ENCODE assay signal across 8 cellular contexts in the genomic region with DNA sequence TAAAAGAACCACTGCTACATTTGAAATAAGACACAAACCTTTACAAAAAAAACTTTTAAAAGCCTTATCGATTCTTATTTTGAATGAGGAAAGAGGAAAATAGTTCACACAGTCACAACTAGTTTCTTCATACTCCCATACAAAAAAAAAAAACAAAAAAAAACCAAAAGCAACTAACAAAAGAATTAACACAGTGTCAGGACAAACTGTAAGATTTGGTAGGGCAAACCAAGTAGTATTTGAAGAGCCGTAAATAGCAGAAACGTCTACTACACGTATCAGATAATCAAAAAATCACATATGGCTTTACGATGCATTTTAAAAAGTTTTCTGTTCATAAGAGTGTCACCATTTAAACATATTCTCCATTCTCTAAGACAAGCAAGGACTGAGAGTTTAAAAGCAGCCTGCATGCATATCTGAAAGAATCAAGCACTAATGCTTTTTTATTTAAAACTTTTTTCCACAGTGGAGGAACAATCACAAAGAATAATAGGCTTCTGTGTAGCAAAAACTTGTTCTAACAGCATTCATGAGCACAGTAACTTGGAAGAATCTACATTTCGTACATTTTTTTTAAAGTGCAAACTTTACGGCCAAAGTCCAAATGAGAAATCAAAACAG. TPM values are rescaled to one million over a fixed set of nuclear protein-coding genes. Genes with fewer than 3 reads are reported as not detected.
A peak's percentile ranks its signal among the peaks of the same experiment; 100 is the strongest.
DNase-seq lines count a peak whose midpoint lies in the region; ATAC-seq and TF ChIP-seq lines count a peak whose summit lies in the region.

No MANE protein-coding gene starts in this region.

- H3K27ac ChIP-seq in SU-DHL-6 (ENCODE audit: low read depth, low read length) (peak overlapping the region; percentile 78), psoas muscle (peak overlapping the region; percentile 98)

- TF ChIP-seq CTCF in GM12864 (IDR thresholded peaks at IDR 0.05; ENCODE audit: low read depth, low read length, missing control alignments) (no peak), SU-DHL-6 (IDR thresholded peaks at IDR 0.05; ENCODE audit: insufficient read depth, low read length, poor library complexity, severe bottlenecking) (no peak), fibroblast of the aortic adventitia (IDR thresholded peaks at IDR 0.05; ENCODE audit: insufficient read depth, low read length) (no peak), psoas muscle (IDR thresholded peaks at IDR 0.05) (no peak)

- peaks cover 21% of the 10 kb centered on the region for H3F3A ChIP-seq in SU-DHL-6 (ENCODE audit: insufficient read depth)

- H3K9me2 ChIP-seq in SU-DHL-6 (replicated peaks; ENCODE audit: insufficient read depth, low read length): no peaks in the 10 kb centered on the region

- ATAC-seq in psoas muscle: no peak

- peaks cover 47% of the 10 kb centered on the region for H3K4me1 ChIP-seq in psoas muscle

- intact Hi-C loops in psoas muscle (cut with DNase I): loop anchor here in 1 of 2 donors (5.0 to 10.0 kb wide), 3 partner anchors 34 to 126 kb away; no protein-coding TSS in a partner anchor

- H3K27me3 ChIP-seq in SU-DHL-6 (ENCODE audit: low read length) (no peaks in the 10 kb centered on the region), psoas muscle (ENCODE audit: insufficient read depth in 3 of 3, low read length in 2 of 3) (no peaks in the 10 kb centered on the region)

- 0 to 2% (median 1%) methylated on average over 7 of the region's 7 CpGs for WGBS in psoas muscle, 3 donors

- H3K79me2 ChIP-seq in SU-DHL-6 (ENCODE audit: insufficient read depth, low read length): peaks cover 69% of the 10 kb centered on the region

- H3K4me3 ChIP-seq in GM12864 (ENCODE audit: low read depth, low read length) (peak overlapping the region; percentile 76), SU-DHL-6 (ENCODE audit: insufficient read depth, low read length, poor library complexity, severe bottlenecking) (peak overlapping the region; percentile 96), fibroblast of the aortic adventitia (ENCODE audit: low read depth, low read length) (peak overlapping the region; percentile 90), psoas muscle (peak overlapping the region; percentile 96)

- H3K4me2 ChIP-seq in SU-DHL-6 (ENCODE audit: low read depth, low read length, poor library complexity, severe bottlenecking): peak overlapping the region; percentile 85

- DNase-seq in GM12864 (ENCODE audit: low read depth) (no peak), fibroblast of the aortic adventitia (ENCODE audit: low read depth) (no peak), psoas muscle (no peak), NCI-H526 (lab: John Stamatoyannopoulos, UW) (no peak), HCEC 1CT (no peak), MV-4-11 (lab: John Stamatoyannopoulos, UW) (no peak), DMS 273 treated with DMSO at 0.1 percent for 48 hours (lab: John Stamatoyannopoulos, UW) (no peak)

- no peak overlapping the region for H2AFZ ChIP-seq in SU-DHL-6 (ENCODE audit: low read depth, low read length, severe bottlenecking)

- H3K9ac ChIP-seq in SU-DHL-6 (ENCODE audit: low read length): peak overlapping the region; percentile 86

- H3K36me3 ChIP-seq in SU-DHL-6 (ENCODE audit: low read length) (no peaks in the 10 kb centered on the region), psoas muscle (ENCODE audit: insufficient read depth in 1 of 2, low read depth in 1 of 2) (no peaks in the 10 kb centered on the region)

- peaks cover 35% of the 10 kb centered on the region for H4K20me1 ChIP-seq in SU-DHL-6 (ENCODE audit: low read depth, low read length)

- H3K9me3 ChIP-seq in SU-DHL-6 (ENCODE audit: insufficient read depth, low read length): no peaks in the 10 kb centered on the region
- no peaks in the 10 kb centered on the region for H3K9me3 ChIP-seq in psoas muscle

RNA-seq across cellular contexts. Expression of a gene that starts 2.2 kb away (rescaled TPM):
- total RNA-seq in fibroblast of the aortic adventitia (ENCODE audit: low replicate concordance): 280 and 318 TPM in 2 replicates
- total RNA-seq in psoas muscle: 100 to 1,000 TPM in 3 of 4 donors, 10 to 100 TPM in 1; 79.8 to 123 (median 115) TPM
- polyA plus RNA-seq in psoas muscle: 10 to 100 TPM; 42.0 to 89.1 (median 60.9) TPM
